21 cellular contexts compared by ENCODE assay signal in genomic region chr5:178469011-178469974, GRCh38.
DNase-seq lines count a peak whose midpoint lies in the region; ATAC-seq and TF ChIP-seq lines count a peak whose summit lies in the region.
"Had no signal": no experiment of that assay in that cellular context is flagged by ENCODE, and none has a peak within 500 bp of the region (broad histone marks: within the 10 kb centered on the region; RNA-seq: fewer than 3 reads in every experiment).

No MANE protein-coding gene starts in this region.

- peak; percentile 23 for DNase-seq in MV-4-11 (lab: John Stamatoyannopoulos, UW)
- peak; percentile 34 for DNase-seq in activated CD8-positive, alpha-beta memory T cell treated with anti-CD3 and anti-CD28 coated beads, Interleukin-2, amount 50 U/mL, for 48 hours
- DNase-seq in mesenteric fat pad (ENCODE audit: low spot score) = peak; percentile 68
- peak; percentile 64 for DNase-seq in type B pancreatic cell (ENCODE audit: extremely low spot score, unreplicated experiment)
- DNase-seq in NCI-H2081 (lab: John Stamatoyannopoulos, UW) = no peak
- DNase-seq in 8988T = no peak
- DNase-seq: activated CD4-positive, alpha-beta T cell treated with anti-CD3 and anti-CD28 coated beads, Interleukin-2, amount 50 U/mL, for 4 hours; activated naive CD4-positive, alpha-beta T cell treated with anti-CD3 and anti-CD28 coated beads, Interleukin-2, amount 10 ng/mL, durations not matched to agents 7 days and 5 days; cerebellar nuclear complex; DMS79 treated with DMSO at 0.1 percent for 48 hours; gastrocnemius medialis; GDM1; kidney glomerular epithelial cell; NCI-H146; NCI-H2107; stimulated activated CD4-positive, alpha-beta T cell treated with anti-CD3 and anti-CD28 coated beads, Interleukin-4, amount 100 ng/mL, for 1 hour; thyroid gland had no signal

- TF ChIP-seq CTCF in type B pancreatic cell (conservative IDR thresholded peaks at IDR 0.05) = no peak

- H3K36me3 Mint-ChIP-seq in type B pancreatic cell = no peaks in the 10 kb centered on the region
- H3K36me3 Mint-ChIP-seq: activated naive CD4-positive, alpha-beta T cell treated with anti-CD3 and anti-CD28 coated beads, Interleukin-2, amount 10 ng/mL, durations not matched to agents 7 days and 5 days; natural killer cell treated with Interleukin-12 subunit alpha and Interleukin-12 subunit beta and Interleukin-15 and Interleukin-18, amount 100 ng/mL, for 72 hours had no signal

- peaks cover 8% of the 10 kb centered on the region for H3K27me3 Mint-ChIP-seq in type B pancreatic cell
- H3K27me3 Mint-ChIP-seq: activated naive CD4-positive, alpha-beta T cell treated with anti-CD3 and anti-CD28 coated beads, Interleukin-2, amount 10 ng/mL, durations not matched to agents 7 days and 5 days; natural killer cell treated with Interleukin-12 subunit alpha and Interleukin-12 subunit beta and Interleukin-15 and Interleukin-18, amount 100 ng/mL, for 72 hours had no signal

- H3K4me3 Mint-ChIP-seq in type B pancreatic cell = peak overlapping the region; percentile 12
- H3K4me3 Mint-ChIP-seq: activated naive CD4-positive, alpha-beta T cell treated with anti-CD3 and anti-CD28 coated beads, Interleukin-2, amount 10 ng/mL, durations not matched to agents 7 days and 5 days; activated T-helper 1 cell treated with anti-CD3 and anti-CD28 coated beads, Interleukin-12 subunit alpha, Interleukin-12 subunit beta, Interleukin-2, Interleukin-4 antibody, amounts not matched to agents 30 ng/mL and 10 ng/mL and 1 ng/mL, durations not matched to agents 14 hours and 24 hours and 36 hours; natural killer cell treated with Interleukin-12 subunit alpha and Interleukin-12 subunit beta and Interleukin-15 and Interleukin-18, amount 100 ng/mL, for 72 hours had no signal

- H3K9me3 Mint-ChIP-seq in type B pancreatic cell = no peaks in the 10 kb centered on the region
- H3K9me3 Mint-ChIP-seq: activated naive CD4-positive, alpha-beta T cell treated with anti-CD3 and anti-CD28 coated beads, Interleukin-2, amount 10 ng/mL, durations not matched to agents 7 days and 5 days; activated T-helper 1 cell treated with anti-CD3 and anti-CD28 coated beads, Interleukin-12 subunit alpha, Interleukin-12 subunit beta, Interleukin-2, Interleukin-4 antibody, amounts not matched to agents 30 ng/mL and 10 ng/mL and 1 ng/mL, durations not matched to agents 14 hours and 24 hours and 36 hours; natural killer cell treated with Interleukin-12 subunit alpha and Interleukin-12 subunit beta and Interleukin-15 and Interleukin-18, amount 100 ng/mL, for 72 hours had no signal

- H3K27ac Mint-ChIP-seq in type B pancreatic cell = no peak overlapping the region
- H3K27ac Mint-ChIP-seq: activated naive CD4-positive, alpha-beta T cell treated with anti-CD3 and anti-CD28 coated beads, Interleukin-2, amount 10 ng/mL, durations not matched to agents 7 days and 5 days; activated T-helper 1 cell treated with anti-CD3 and anti-CD28 coated beads, Interleukin-12 subunit alpha, Interleukin-12 subunit beta, Interleukin-2, Interleukin-4 antibody, amounts not matched to agents 30 ng/mL and 10 ng/mL and 1 ng/mL, durations not matched to agents 14 hours and 24 hours and 36 hours; natural killer cell treated with Interleukin-12 subunit alpha and Interleukin-12 subunit beta and Interleukin-15 and Interleukin-18, amount 100 ng/mL, for 72 hours had no signal

- no peak for ATAC-seq in HG03280 (IDR thresholded peaks at IDR 0.05; ENCODE audit: unreplicated experiment)
- ATAC-seq: activated CD4-positive, CD25-positive, alpha-beta regulatory T cell treated with anti-CD3 and anti-CD28 coated beads, Interleukin-2, amount 50 U/mL, for 24 hours; gastrocnemius medialis; natural killer cell treated with Interleukin-12 subunit alpha and Interleukin-12 subunit beta and Interleukin-15 and Interleukin-18, amount 100 ng/mL, for 72 hours had no signal

- peaks cover 48% of the 10 kb centered on the region for H3K4me1 Mint-ChIP-seq in type B pancreatic cell (ENCODE audit: unreplicated experiment)

Comparison
In these comparisons a context has a peak if more than half of its experiments do, and no peak if none do; other contexts are left out.
1. DNase-seq: peak in MV-4-11 (single experiment), activated CD8-positive, alpha-beta memory T cell treated with anti-CD3 and anti-CD28 coated beads, Interleukin-2, amount 50 U/mL, for 48 hours (single experiment), mesenteric fat pad (single experiment) and type B pancreatic cell (single experiment); none in NCI-H2081 (0 of 2) and 8988T (single experiment).